Comparison of ENCODE assay signal across 8 cellular contexts in the genomic region with DNA sequence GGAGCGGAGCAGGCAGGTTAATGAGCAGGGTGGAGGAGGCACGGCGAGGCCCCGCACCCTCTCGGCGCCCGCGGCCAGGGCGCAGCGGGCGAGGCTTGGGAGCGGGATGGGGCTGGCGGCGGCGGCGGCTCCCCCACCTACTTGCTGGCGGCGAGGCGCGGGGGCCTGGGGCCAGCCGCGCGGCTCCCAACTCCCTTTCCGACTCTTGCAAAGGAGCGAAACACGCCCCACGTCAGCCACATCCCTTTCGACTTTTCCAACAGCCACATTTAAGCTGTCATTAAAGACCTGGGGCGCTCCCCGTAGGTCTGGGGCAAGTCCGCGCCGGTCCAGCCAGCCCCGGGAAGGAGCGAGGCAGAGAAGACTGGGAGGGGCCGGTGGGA. TPM values are rescaled to one million over a fixed set of nuclear protein-coding genes. Genes with fewer than 3 reads are reported as not detected.
DNase-seq lines count a peak whose midpoint lies in the region; ATAC-seq, FAIRE-seq and TF ChIP-seq lines count a peak whose summit lies in the region.

No MANE protein-coding gene starts in this region.

- no peaks in the 10 kb centered on the region for H3K79me1 ChIP-seq in H1 (ENCODE audit: low read depth, low read length)

- peak overlapping the region; percentile 74 for H3K4me3 ChIP-seq in HFF-Myc (replicated peaks; ENCODE audit: low read depth, low read length)
- H3K4me3 ChIP-seq in H1 (ENCODE audit: extremely low read depth in 1 of 4, insufficient read depth in 2 of 4, low read depth in 3 of 4, low read length in 4 of 4): peak overlapping the region; percentile 41 to 80 (median 61)

- no peak overlapping the region for H2BK5ac ChIP-seq in H1 (ENCODE audit: low read depth, low read length)

- peak overlapping the region; percentile 86 to 98 for H3K4me2 ChIP-seq in H1 (ENCODE audit: insufficient read depth in 1 of 2, low read depth in 2 of 2, low read length in 2 of 2)

- no peak for TF ChIP-seq EP300 in H1 (IDR thresholded peaks at IDR 0.05; ENCODE audit: borderline replicate concordance in 1 of 2, low read depth in 2 of 2, low read length in 2 of 2)

- FAIRE-seq in H1 (lab: Jason Lieb, UNC) (no peak), urothelium cell line (lab: Jason Lieb, UNC) (no peak)

- H3K9me3 Mint-ChIP-seq in mesothelial cell of epicardium: no peaks in the 10 kb centered on the region

- POLR2A ChIA-PET in H1 (lab: Charles Lee; ENCODE audit: partially characterized antibody): interaction anchor here (0.8 to 5.1 kb wide), 6 partner anchors 20 to 108 kb away, joined by 3 to 16 read pairs (median 4); no protein-coding TSS in a partner anchor

- H3K4me3 Mint-ChIP-seq in T-helper 17 cell (peak overlapping the region; percentile 83), mesothelial cell of epicardium (peak overlapping the region; percentile 72)

- H3K9me3 ChIP-seq in T-helper 17 cell (ENCODE audit: control insufficient read depth, low read length, poor library complexity, severe bottlenecking) (no peaks in the 10 kb centered on the region), H1 (ENCODE audit: insufficient read depth in 2 of 2, low read depth in 1 of 2, low read length in 1 of 2) (no peaks in the 10 kb centered on the region)

- H4K8ac ChIP-seq in H1 (ENCODE audit: extremely low read depth, insufficient read depth, low read length): no peak overlapping the region

- CTCF ChIA-PET in H1 (lab: Charles Lee; ENCODE audit: partially characterized antibody): interaction anchor here (0.6 to 4.7 kb wide), 5 partner anchors 8 to 252 kb away, joined by 3 to 31 read pairs (median 9); no protein-coding TSS in a partner anchor

- no peak overlapping the region for H3K27ac Mint-ChIP-seq in T-helper 17 cell
- peak overlapping the region; percentile 68 for H3K27ac Mint-ChIP-seq in mesothelial cell of epicardium

- DNase-seq in DMS 273 (lab: John Stamatoyannopoulos, UW; ENCODE audit: unreplicated experiment) (peak; percentile 72), HFF-Myc (ENCODE audit: extremely low read depth, low read depth) (no peak), T-helper 17 cell (no peak), H1 (ENCODE audit: low read depth in 1 of 2, low spot score in 2 of 2) (peak in 1 of 2 experiments; percentile 74), mesothelial cell of epicardium (ENCODE audit: low spot score in 2 of 2, unreplicated experiment in 2 of 2) (peak in 1 of 2 experiments; percentile 64), urothelium cell line (ENCODE audit: low spot score) (peak; percentile 4), NCI-H128 (lab: John Stamatoyannopoulos, UW; ENCODE audit: unreplicated experiment) (no peak)
- DNase-seq in NK-92 treated with Interleukin-12 subunit alpha and Interleukin-12 subunit beta, amount 100 ng/mL, for 24 hours (lab: John Stamatoyannopoulos, UW): no peak

- H3K79me2 ChIP-seq in H1 (ENCODE audit: control insufficient read depth in 1 of 2, insufficient read depth in 2 of 2, low read length in 2 of 2): peaks cover 0 to 25% of the 10 kb centered on the region in 2 experiments; a peak in 2 of 4 replicates

- TF ChIP-seq CTCF in HFF-Myc (IDR thresholded peaks at IDR 0.05; ENCODE audit: low read depth, low read length, missing control alignments): no peak
- TF ChIP-seq CTCF in H1 (IDR thresholded peaks at IDR 0.05; ENCODE audit: control extremely low read depth in 1 of 3, insufficient read depth in 1 of 3, low read depth in 1 of 3, low read length in 3 of 3): no peak
- no peak for TF ChIP-seq CTCF in mesothelial cell of epicardium (IDR thresholded peaks at IDR 0.05; ENCODE audit: unreplicated experiment)

- no peak overlapping the region for H3K27ac ChIP-seq in H1 (ENCODE audit: low read depth, low read length)

- H3K4me1 Mint-ChIP-seq in T-helper 17 cell (peaks cover 22% of the 10 kb centered on the region), mesothelial cell of epicardium (peaks cover 46% of the 10 kb centered on the region)

- H3K18ac ChIP-seq in H1 (ENCODE audit: extremely low read depth, low read length): peak overlapping the region; percentile 1; the same call in 1 of the 2 replicates

- H2BK20ac ChIP-seq in H1 (ENCODE audit: low read length): no peak overlapping the region

- no peak overlapping the region for H3K14ac ChIP-seq in H1 (ENCODE audit: insufficient read length)

- peaks cover 3 to 18% of the 10 kb centered on the region in 2 experiments for H4K20me1 ChIP-seq in H1 (replicated peaks in 1 of 2; ENCODE audit: control insufficient read depth in 1 of 2, insufficient read depth in 2 of 2, low read length in 2 of 2)

- no peak overlapping the region for H3K56ac ChIP-seq in H1 (replicated peaks; ENCODE audit: insufficient read length, low read depth, low read length)

- TF ChIP-seq RAD21 in H1 (IDR thresholded peaks at IDR 0.05 in 1 of 2, conservative IDR thresholded peaks at IDR 0.05 in 1 of 2; ENCODE audit: low read depth in 2 of 2, low read length in 2 of 2): no peak

- no peak overlapping the region for H2BK12ac ChIP-seq in H1 (ENCODE audit: low read depth, low read length)

- H2AK5ac ChIP-seq in H1 (ENCODE audit: low read depth, low read length): no peak overlapping the region

- no peak for ATAC-seq in T-helper 17 cell

- peaks cover 26 to 69% (median 53%) of the 10 kb centered on the region in 4 experiments for H3K27me3 ChIP-seq in H1 (replicated peaks in 1 of 4; ENCODE audit: control insufficient read depth in 3 of 4, extremely low read depth in 1 of 4, insufficient read depth in 3 of 4, low read length in 3 of 4)

- no peak overlapping the region for H2BK15ac ChIP-seq in H1 (ENCODE audit: low read length)

- H3K23ac ChIP-seq in H1 (ENCODE audit: insufficient read length): no peak overlapping the region

- no peak overlapping the region for H2AFZ ChIP-seq in H1 (ENCODE audit: low read length)

- no peak overlapping the region for H2BK120ac ChIP-seq in H1 (replicated peaks; ENCODE audit: low read depth, low read length)

- H3K4ac ChIP-seq in H1 (replicated peaks; ENCODE audit: insufficient read length, low read depth, low read length): no peak overlapping the region

- H3K36me3 ChIP-seq in H1 (ENCODE audit: control insufficient read depth in 2 of 4, insufficient read depth in 4 of 4, low read length in 3 of 4): no peaks in the 10 kb centered on the region

- H4K5ac ChIP-seq in H1 (ENCODE audit: insufficient read length, low read depth, low read length): no peak overlapping the region

- no peak overlapping the region for H3K9ac ChIP-seq in H1 (replicated peaks in 1 of 4; ENCODE audit: extremely low read depth in 1 of 4, low read depth in 3 of 4, low read length in 3 of 4)

- H3K23me2 ChIP-seq in H1 (ENCODE audit: low read depth, low read length): peaks cover 24% of the 10 kb centered on the region

- H3K36me3 Mint-ChIP-seq in T-helper 17 cell (ENCODE audit: low read depth): no peaks in the 10 kb centered on the region
- H3K36me3 Mint-ChIP-seq in mesothelial cell of epicardium: no peaks in the 10 kb centered on the region

- H4K91ac ChIP-seq in H1 (replicated peaks; ENCODE audit: insufficient read length, low read length): no peak overlapping the region

- H3K4me1 ChIP-seq in H1 (replicated peaks in 1 of 4; ENCODE audit: control insufficient read depth in 3 of 4, insufficient read depth in 4 of 4, low read length in 3 of 4): peaks cover 3 to 16% (median 6%) of the 10 kb centered on the region in 4 experiments; a peak in 6 of 7 replicates

- no peak for TF ChIP-seq POLR2A in H1 (IDR thresholded peaks at IDR 0.05; ENCODE audit: control extremely low read depth in 1 of 2, low read depth in 2 of 2, low read length in 2 of 2)

- H3K27me3 Mint-ChIP-seq in T-helper 17 cell (peaks cover 35% of the 10 kb centered on the region), mesothelial cell of epicardium (ENCODE audit: low read depth) (peaks cover 33% of the 10 kb centered on the region)

- WGBS in H1 (ENCODE audit: extremely low coverage in 1 of 2, insufficient coverage in 1 of 2, insufficient read length in 1 of 2, insufficient replicate concordance in 2 of 2, low coverage in 1 of 2, low lambda C conversion rate in 2 of 2, missing lambda C conversion rate in 1 of 2), 2 experiments: 5% methylated on average over 12 of the region's 36 CpGs; no CpG with 5 or more reads in 1 of the 2 experiments

TF ChIP-seq in H1, 55 proteins besides CTCF, POLR2A, EP300 and RAD21:
- TF ChIP-seq ZNF274 (IDR thresholded peaks at IDR 0.05; ENCODE audit: borderline replicate concordance, extremely low read depth, low read length): no peak
- TF ChIP-seq HDAC2 (IDR thresholded peaks at IDR 0.05; ENCODE audit: borderline replicate concordance in 1 of 2, low read depth in 2 of 2, low read length in 2 of 2): 0 out of 4 replicates have a peak, but pooled peaks of 1 of the 2 experiments have one; percentile 8

RNA-seq across cellular contexts. Expression of a gene that starts 0.7 kb away (rescaled TPM):
- total RNA-seq in T-helper 17 cell (1 to 10 TPM; 2.8 to 2.9 TPM), mesothelial cell of epicardium (34.4 to 38.5 TPM (median 35.7 TPM) in 3 replicates)
- 14.0 and 17.6 TPM in 2 replicates for total RNA-seq in H1 (2021; fragmentation: NEBNext Ultra II Directional; extraction: Animal tissue kit (Norgen Biotek cat#: 25700))
- 7.7 and 9.8 TPM in 2 replicates for polyA plus RNA-seq in H1 (2011; rRNA removed)
- 8.6 TPM for polyA plus RNA-seq in H1 (2011; cell fraction: cytosol; rRNA removed)
- polyA plus RNA-seq in H1 (2011; cell fraction: nucleus; rRNA removed): 15.1 TPM
- polyA plus RNA-seq in H1 (2012, experiment 1 of 2): 16.4 to 18.4 TPM (median 16.8 TPM) in 4 replicates
- polyA plus RNA-seq in H1 (2012, experiment 2 of 2): 10.2 TPM
- polyA plus RNA-seq in H1 (2013, experiment 1 of 2): 12.9 TPM
- 11.6 TPM for polyA plus RNA-seq in H1 (2013, experiment 2 of 2)
- 14.5 and 19.8 TPM in 2 replicates for polyA minus RNA-seq in H1 (2011; rRNA and poly(A)+ RNA removed)
- 14.8 TPM for polyA minus RNA-seq in H1 (2011; cell fraction: cytosol; rRNA and poly(A)+ RNA removed)
- polyA minus RNA-seq in H1 (2011; cell fraction: nucleus; rRNA and poly(A)+ RNA removed): 27.8 TPM

Comparison
In these comparisons a context has a peak if more than half of its experiments do, and no peak if none do; other contexts are left out.
1. DNase-seq: peak in DMS 273 (single experiment) and urothelium cell line (single experiment); none in HFF-Myc (single experiment), T-helper 17 cell (0 of 3), NCI-H128 (single experiment) and NK-92 treated with Interleukin-12 subunit alpha and Interleukin-12 subunit beta, amount 100 ng/mL, for 24 hours (single experiment).